8 cellular contexts compared by ENCODE assay signal in the genomic region with DNA sequence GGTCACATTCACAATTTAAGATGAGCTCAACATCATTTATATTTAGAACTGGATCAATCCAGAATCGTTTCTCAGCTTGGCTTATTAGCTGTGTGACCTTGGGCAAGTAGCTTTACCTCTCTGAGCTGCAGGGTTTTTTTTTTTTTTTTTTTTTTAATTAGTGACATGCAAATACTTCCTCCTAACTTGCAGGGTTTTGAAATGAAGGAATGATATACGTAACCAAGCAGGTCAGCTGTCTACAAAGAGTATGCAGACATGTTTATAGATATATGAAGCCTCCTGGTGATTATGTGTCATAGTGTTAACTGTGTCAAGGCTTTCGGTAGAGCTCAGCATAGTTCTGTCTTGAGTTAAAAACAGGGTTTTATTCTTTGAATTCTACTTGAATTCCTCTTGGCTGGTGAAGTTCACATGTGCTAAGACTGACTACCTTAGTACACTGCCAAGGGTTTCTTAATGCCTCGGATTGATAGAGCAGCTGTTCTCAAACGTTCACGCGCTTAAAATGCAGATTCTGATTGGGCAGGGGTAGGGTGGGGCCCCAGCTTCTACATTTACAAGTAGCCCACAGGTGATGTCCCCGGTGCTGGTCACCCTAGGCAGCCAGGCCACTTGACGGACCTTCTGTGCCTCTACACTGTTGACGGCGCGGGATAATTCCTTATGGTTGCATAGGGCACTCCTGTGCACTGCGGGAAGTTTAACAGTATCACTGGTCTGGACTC. TPM values are rescaled to one million over a fixed set of nuclear protein-coding genes. Genes with fewer than 3 reads are reported as not detected.
DNase-seq lines count a peak whose midpoint lies in the region; ATAC-seq, FAIRE-seq and TF ChIP-seq lines count a peak whose summit lies in the region.

No MANE protein-coding gene starts in this region.

- TF ChIP-seq CTCF in astrocyte (IDR thresholded peaks at IDR 0.05; ENCODE audit: insufficient read depth, low read depth, low read length) (no peak), kidney epithelial cell (IDR thresholded peaks at IDR 0.05; ENCODE audit: insufficient read depth, low read length, poor library complexity, severe bottlenecking) (no peak), stomach (IDR thresholded peaks at IDR 0.05) (no peak)

- peak; percentile 90 for FAIRE-seq in GM12891 (lab: Jason Lieb, UNC)
- peak; percentile 77 for FAIRE-seq in astrocyte (lab: Jason Lieb, UNC)
- FAIRE-seq in urothelium cell line (lab: Jason Lieb, UNC), result no peak

- no peak for TF ChIP-seq EP300 in stomach (IDR thresholded peaks at IDR 0.05)

- TF ChIP-seq POLR2A in GM12891 (IDR thresholded peaks at IDR 0.05; ENCODE audit: low read depth, low read length), result no peak
- TF ChIP-seq POLR2A in stomach (IDR thresholded peaks at IDR 0.05), result no peak

- H3K36me3 ChIP-seq in HUES6 (ENCODE audit: control insufficient read depth, insufficient read depth, low read length) (no peaks in the 10 kb centered on the region), astrocyte (ENCODE audit: insufficient read depth, low read length) (no peaks in the 10 kb centered on the region), kidney epithelial cell (ENCODE audit: control insufficient read depth, insufficient read depth, low read length) (no peaks in the 10 kb centered on the region), stomach (peaks cover 0 to 5% (median 0%) of the 10 kb centered on the region in 4 donors)

- H3K4me1 Mint-ChIP-seq in astrocyte (ENCODE audit: low read depth, unreplicated experiment), result peaks cover 3% of the 10 kb centered on the region

- H3K4me1 ChIP-seq in HUES6 (ENCODE audit: control insufficient read depth, insufficient read depth, low read length) (no peaks in the 10 kb centered on the region), astrocyte (ENCODE audit: insufficient read depth, low read length) (no peaks in the 10 kb centered on the region), stomach (peaks cover 0 to 31% (median 15%) of the 10 kb centered on the region in 4 donors)

- H3K27me3 Mint-ChIP-seq in astrocyte (ENCODE audit: low read depth, unreplicated experiment), result no peaks in the 10 kb centered on the region

- H3K27ac ChIP-seq in HUES6 (ENCODE audit: low read depth, low read length) (no peak overlapping the region), astrocyte (ENCODE audit: low read depth, low read length) (no peak overlapping the region), stomach (peak overlapping the region; percentile 83 to 94 (median 92))

- H3K27me3 ChIP-seq in HUES6 (ENCODE audit: control insufficient read depth, insufficient read depth, low read length), result no peaks in the 10 kb centered on the region
- H3K27me3 ChIP-seq in astrocyte (ENCODE audit: insufficient read depth, low read length), result no peaks in the 10 kb centered on the region
- H3K27me3 ChIP-seq in kidney epithelial cell (ENCODE audit: control insufficient read depth, insufficient read depth, low read length), result no peaks in the 10 kb centered on the region
- H3K27me3 ChIP-seq in stomach, result no peaks in the 10 kb centered on the region

- intact Hi-C loops in stomach (cut with DNase I; ENCODE audit: low total_unique reads), result no loop called here

- no peaks in the 10 kb centered on the region for H3K9me3 Mint-ChIP-seq in astrocyte (ENCODE audit: unreplicated experiment)

- peak overlapping the region; percentile 77 for H2AFZ ChIP-seq in astrocyte (ENCODE audit: low read depth, low read length)

- H3K4me3 ChIP-seq in HUES6 (ENCODE audit: low read depth, low read length) (peak overlapping the region; percentile 95), astrocyte (ENCODE audit: insufficient read depth, low read depth, low read length) (peak overlapping the region; percentile 77), kidney epithelial cell (ENCODE audit: low read depth, low read length) (peak overlapping the region; percentile 94), stomach (peak overlapping the region; percentile 69 to 95 (median 76))

- WGBS in stomach, 5 donors, result 12 to 22% (median 16%) methylated on average over 11 to 13 of the region's 13 CpGs

- peak overlapping the region; percentile 85 for H3K4me3 Mint-ChIP-seq in astrocyte (ENCODE audit: unreplicated experiment)

- H3K27ac Mint-ChIP-seq in astrocyte (ENCODE audit: unreplicated experiment), result no peak overlapping the region

- no peak for DNase-seq in GM12891 (ENCODE audit: insufficient read length, low spot score)
- no peak for DNase-seq in astrocyte (ENCODE audit: low read depth)
- DNase-seq in kidney epithelial cell (ENCODE audit: low read depth), result no peak
- DNase-seq in stomach, result peak; percentile 45
- no peak for DNase-seq in T-helper 9 cell
- no peak for DNase-seq in urothelium cell line (ENCODE audit: low spot score)

- peak overlapping the region; percentile 88 for H3K9ac ChIP-seq in HUES6 (ENCODE audit: low read length)
- peak overlapping the region; percentile 86 for H3K9ac ChIP-seq in astrocyte (ENCODE audit: low read length)

- peak overlapping the region; percentile 90 for H3K4me2 ChIP-seq in astrocyte (ENCODE audit: low read length)

- peaks cover 23% of the 10 kb centered on the region for H3K79me2 ChIP-seq in astrocyte (ENCODE audit: insufficient read depth, low read length)

- no peaks in the 10 kb centered on the region for H4K20me1 ChIP-seq in astrocyte (ENCODE audit: insufficient read depth, low read length)

- no peaks in the 10 kb centered on the region for H3K36me3 Mint-ChIP-seq in astrocyte (ENCODE audit: low read depth, unreplicated experiment)

- H3K9me3 ChIP-seq in HUES6 (ENCODE audit: control insufficient read depth, insufficient read depth, low read depth, low read length) (no peaks in the 10 kb centered on the region), astrocyte (ENCODE audit: insufficient read depth, low read depth, low read length) (no peaks in the 10 kb centered on the region), stomach (peaks cover 0 to under 1% (median 0%) of the 10 kb centered on the region in 4 donors)

- ATAC-seq in GM21528 (IDR thresholded peaks at IDR 0.05; ENCODE audit: low FRiP score, unreplicated experiment), result peak; percentile 24

TF ChIP-seq in GM12891, 5 proteins besides CTCF, POLR2A, EP300 and RAD21:
- TF ChIP-seq SPI1 (IDR thresholded peaks at IDR 0.05; ENCODE audit: low read depth, low read length) (no peak), TAF1 (IDR thresholded peaks at IDR 0.05; ENCODE audit: low read depth, low read length) (no peak), POU2F2 (IDR thresholded peaks at IDR 0.05; ENCODE audit: low read depth, low read length) (no peak), PAX5 (IDR thresholded peaks at IDR 0.05; ENCODE audit: insufficient read depth, low read length, severe bottlenecking) (no peak), POLR2AphosphoS5 (IDR thresholded peaks at IDR 0.05; ENCODE audit: low read depth, low read length) (0 out of 2 replicates have a peak, but pooled peaks have one; percentile 13)

RNA-seq across cellular contexts. Expression of a gene that starts 0.6 kb away (rescaled TPM):
- polyA plus RNA-seq in GM12891 (2012; ENCODE audit: low read depth, missing spikeins), result 4.1 TPM
- total RNA-seq in astrocyte (3.9 and 4.6 TPM in 2 replicates), kidney epithelial cell (2.4 and 2.9 TPM in 2 replicates), stomach (10 to 100 TPM in 2 of 5 donors, 1 to 10 TPM in 3; 2.3 to 13.4 (median 9.4) TPM)
- 1 to 10 TPM; 2.1 to 7.8 (median 5.4) TPM for polyA plus RNA-seq in stomach

RNA-seq across cellular contexts. Expression of a gene that starts 1.1 kb away (rescaled TPM):
- polyA plus RNA-seq in GM12891 (2012; ENCODE audit: low read depth, missing spikeins), result 25.9 TPM
- total RNA-seq in astrocyte (18.4 and 21.8 TPM in 2 replicates), kidney epithelial cell (11.0 and 14.6 TPM in 2 replicates), stomach (10 to 100 TPM in 4 of 5 donors, 1 to 10 TPM in 1; 1.8 to 42.0 (median 22.2) TPM)
- 10 to 100 TPM in 2 of 3 donors, 1 to 10 TPM in 1; 6.9 to 39.7 (median 13.3) TPM for polyA plus RNA-seq in stomach

Comparison
In these comparisons a context has a peak if more than half of its experiments do, and no peak if none do; other contexts are left out.
1. H3K27ac ChIP-seq: peak in stomach (5 of 5); none in HUES6 (single experiment) and astrocyte (single experiment).
2. Peak in every context shown above with its lines, with median percentiles within 50 percentile points of each other: H3K4me3 ChIP-seq.